In the genomic region with DNA sequence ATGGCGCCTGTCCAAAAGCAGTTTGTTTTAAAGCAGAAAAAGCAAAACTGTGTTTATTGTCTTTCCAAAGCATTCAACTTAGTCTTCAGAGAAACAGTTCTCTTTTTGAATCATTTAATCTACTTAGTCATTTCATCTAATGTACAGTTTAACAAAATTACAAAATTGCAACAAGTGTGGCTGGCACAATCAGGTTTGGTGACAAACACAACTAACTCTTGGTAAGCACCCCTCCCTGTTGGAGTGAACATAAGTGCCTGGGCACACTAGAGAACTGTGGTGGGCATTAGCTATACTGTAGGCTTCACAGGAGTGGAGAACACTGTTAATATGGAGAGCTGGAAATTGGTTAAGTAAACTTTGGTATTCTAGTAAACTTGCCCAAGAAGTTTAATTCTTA, we compare ENCODE assay signal across 1 cellular context.
TF ChIP-seq lines count a peak whose summit lies in the region.

No MANE protein-coding gene starts in this region.

TF ChIP-seq in HEK293, 187 proteins besides CTCF, POLR2A, EP300 and RAD21:
- no peak for TF ChIP-seq KLF10 (tag by site-specific recombination; IDR thresholded peaks at IDR 0.05)
- peak; percentile 75 for TF ChIP-seq SCRT2 (tag by site-specific recombination; IDR thresholded peaks at IDR 0.05)
- TF ChIP-seq SCRT1 (tag by site-specific recombination; IDR thresholded peaks at IDR 0.05; ENCODE audit: borderline replicate concordance): 0 out of 2 replicates have a peak, but pooled peaks have one; percentile 22
